In the genomic region with DNA sequence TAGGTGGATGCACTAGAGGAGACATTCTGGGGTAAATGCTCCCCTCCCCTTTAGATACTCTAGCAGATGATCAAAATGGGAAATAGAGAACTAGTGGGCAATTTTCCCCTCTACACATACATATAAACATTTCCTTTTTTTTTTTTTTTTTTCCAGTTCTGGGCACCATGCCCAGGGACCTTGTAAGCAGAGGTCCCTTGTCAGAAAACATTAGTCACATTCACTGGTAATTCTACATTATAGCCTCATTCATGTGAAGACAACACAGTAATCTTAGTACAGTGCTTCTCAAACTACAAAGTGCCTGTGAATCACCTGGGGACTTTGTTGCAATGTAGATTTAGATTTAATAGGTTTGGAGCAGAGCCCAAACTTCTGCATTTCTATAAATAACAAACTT, we compare ENCODE assay signal across 12 cellular contexts.
DNase-seq lines count a peak whose midpoint lies in the region; ATAC-seq and TF ChIP-seq lines count a peak whose summit lies in the region.
"Had no signal": no experiment of that assay in that cellular context is flagged by ENCODE, and none has a peak within 500 bp of the region (broad histone marks: within the 10 kb centered on the region; RNA-seq: fewer than 3 reads in every experiment).

No MANE protein-coding gene starts in this region.

- no peak for TF ChIP-seq EP300 in gastroesophageal sphincter (IDR thresholded peaks at IDR 0.05)

- no peaks in the 10 kb centered on the region for H3K9me3 ChIP-seq in gastroesophageal sphincter

- TF ChIP-seq CTCF in gastroesophageal sphincter (IDR thresholded peaks at IDR 0.05): no peak

- DNase-seq in activated T-cell treated with anti-CD3 and anti-CD28 coated beads, Interleukin-2, amount 50 U/mL, for 24 hours: no peak
- no peak for DNase-seq in activated T-cell treated with anti-CD3 and anti-CD28 coated beads, Interleukin-2, amount 50 U/mL, for 1 hour
- peak; percentile 29 for DNase-seq in NCI-H446 treated with DMSO at 0.1 percent for 48 hours (lab: John Stamatoyannopoulos, UW)
- peak; percentile 13 for DNase-seq in smooth muscle cell of the brain vasculature (ENCODE audit: low read depth, low spot score)
- no peak for DNase-seq in NCI-H524 (lab: John Stamatoyannopoulos, UW)
- DNase-seq: CD4-positive, alpha-beta T cell; NCI-H187; stimulated activated CD4-positive, alpha-beta T cell treated with anti-CD3 and anti-CD28 coated beads, Interleukin-2, amount 100 ng/mL, for 24 hours had no signal

- H3K9me3 Mint-ChIP-seq in activated T-cell treated with anti-CD3 and anti-CD28 coated beads, Interleukin-2, amount 50 U/mL, for 24 hours: no peaks in the 10 kb centered on the region
- H3K9me3 Mint-ChIP-seq: CD4-positive, alpha-beta T cell had no signal

- ATAC-seq in esophagus mucosa (peak; percentile 62), HG03175 (IDR thresholded peaks at IDR 0.05; ENCODE audit: unreplicated experiment) (no peak), gastroesophageal sphincter (no peak)

- H3K27ac Mint-ChIP-seq in activated T-cell treated with anti-CD3 and anti-CD28 coated beads, Interleukin-2, amount 50 U/mL, for 24 hours: peak overlapping the region; percentile 29
- H3K27ac Mint-ChIP-seq: CD4-positive, alpha-beta T cell had no signal

- H3K27ac ChIP-seq in gastroesophageal sphincter: peak overlapping the region in 1 of 4 donors; percentile 32

- no peak overlapping the region for H3K4me3 ChIP-seq in gastroesophageal sphincter
- H3K4me3 ChIP-seq: lung had no signal

- peaks cover 77% of the 10 kb centered on the region for H3K36me3 Mint-ChIP-seq in activated T-cell treated with anti-CD3 and anti-CD28 coated beads, Interleukin-2, amount 50 U/mL, for 24 hours (ENCODE audit: low read depth)

- H3K4me1 ChIP-seq in gastroesophageal sphincter: peaks cover 9 to 53% (median 12%) of the 10 kb centered on the region in 3 donors

- H3K4me1 Mint-ChIP-seq in activated T-cell treated with anti-CD3 and anti-CD28 coated beads, Interleukin-2, amount 50 U/mL, for 24 hours (ENCODE audit: low read depth): peaks cover 11% of the 10 kb centered on the region

- no peaks in the 10 kb centered on the region for H3K27me3 Mint-ChIP-seq in activated T-cell treated with anti-CD3 and anti-CD28 coated beads, Interleukin-2, amount 50 U/mL, for 24 hours
- H3K27me3 Mint-ChIP-seq: CD4-positive, alpha-beta T cell had no signal

- no peak overlapping the region for H3K4me3 Mint-ChIP-seq in activated T-cell treated with anti-CD3 and anti-CD28 coated beads, Interleukin-2, amount 50 U/mL, for 24 hours
- H3K4me3 Mint-ChIP-seq: CD4-positive, alpha-beta T cell had no signal

- peaks cover 0 to 38% of the 10 kb centered on the region in 2 donors for H3K36me3 ChIP-seq in gastroesophageal sphincter

- no peaks in the 10 kb centered on the region for H3K27me3 ChIP-seq in gastroesophageal sphincter

- TF ChIP-seq POLR2A in gastroesophageal sphincter (IDR thresholded peaks at IDR 0.05): no peak

Comparison
In these comparisons a context has a peak if more than half of its experiments do, and no peak if none do; other contexts are left out.
1. DNase-seq: peak in NCI-H446 treated with DMSO at 0.1 percent for 48 hours (single experiment) and smooth muscle cell of the brain vasculature (single experiment); none in activated T-cell treated with anti-CD3 and anti-CD28 coated beads, Interleukin-2, amount 50 U/mL, for 24 hours (single experiment), activated T-cell treated with anti-CD3 and anti-CD28 coated beads, Interleukin-2, amount 50 U/mL, for 1 hour (single experiment) and NCI-H524 (0 of 2).